Comparison of ENCODE assay signal across 10 cellular contexts in genomic region chr2:211093743-211094303, GRCh38.
DNase-seq lines count a peak whose midpoint lies in the region; ATAC-seq and TF ChIP-seq lines count a peak whose summit lies in the region.
"Had no signal": no experiment of that assay in that cellular context is flagged by ENCODE, and none has a peak within 500 bp of the region (broad histone marks: within the 10 kb centered on the region; RNA-seq: fewer than 3 reads in every experiment).

No MANE protein-coding gene starts in this region.

- peaks cover 2% of the 10 kb centered on the region for H3K36me3 Mint-ChIP-seq in progenitor cell of endocrine pancreas (ENCODE audit: insufficient read depth)

- no peaks in the 10 kb centered on the region for H3K4me1 ChIP-seq in body of pancreas
- H3K4me1 ChIP-seq: BLaER1 had no signal

- TF ChIP-seq POLR2A in body of pancreas (IDR thresholded peaks at IDR 0.05), result no peak

- peak; percentile 74 for ATAC-seq in HG03342 (IDR thresholded peaks at IDR 0.05; ENCODE audit: unreplicated experiment)
- peak; percentile 21 for ATAC-seq in body of pancreas
- no peak for ATAC-seq in GM19324 (IDR thresholded peaks at IDR 0.05; ENCODE audit: low FRiP score, unreplicated experiment)
- ATAC-seq in HG03432 (IDR thresholded peaks at IDR 0.05; ENCODE audit: unreplicated experiment), result no peak

- H3K4me3 Mint-ChIP-seq in progenitor cell of endocrine pancreas (ENCODE audit: low read depth), result no peak overlapping the region

- H3K9me3 ChIP-seq in body of pancreas, result peaks cover 0 to 6% (median 0%) of the 10 kb centered on the region in 3 donors

- WGBS in body of pancreas, 2 donors, result 85 to 89% methylated on average over 3 of the region's 3 CpGs

- TF ChIP-seq CTCF in body of pancreas (IDR thresholded peaks at IDR 0.05) (peak in 6 of 7 experiments; percentile 31 to 53 (median 48)), progenitor cell of endocrine pancreas (IDR thresholded peaks at IDR 0.05; ENCODE audit: unreplicated experiment) (peak; percentile 57)

- no peak overlapping the region for H3K27ac Mint-ChIP-seq in progenitor cell of endocrine pancreas

- H3K4me1 Mint-ChIP-seq in progenitor cell of endocrine pancreas (ENCODE audit: low read depth), result no peaks in the 10 kb centered on the region

- H3K4me3 ChIP-seq in body of pancreas, result no peak overlapping the region
- H3K4me3 ChIP-seq: BLaER1 had no signal

- intact Hi-C loops in body of pancreas (cut with DNase I), result no loop called here

- H3K27me3 ChIP-seq in body of pancreas, result no peaks in the 10 kb centered on the region
- H3K27me3 ChIP-seq: BLaER1 had no signal

- H3K36me3 ChIP-seq in body of pancreas (replicated peaks in 1 of 2; ENCODE audit: insufficient read depth in 1 of 2, low read depth in 2 of 2), result no peaks in the 10 kb centered on the region
- H3K36me3 ChIP-seq: BLaER1 had no signal

- no peaks in the 10 kb centered on the region for H3K27me3 Mint-ChIP-seq in progenitor cell of endocrine pancreas

- H3K9me3 Mint-ChIP-seq in progenitor cell of endocrine pancreas (ENCODE audit: low read depth), result peaks cover 12% of the 10 kb centered on the region

- no peak overlapping the region for H3K27ac ChIP-seq in body of pancreas
- H3K27ac ChIP-seq: BLaER1 had no signal

- DNase-seq in NCI-H2227 (lab: John Stamatoyannopoulos, UW; ENCODE audit: unreplicated experiment) (peak; percentile 5), NCI-H2227 treated with DMSO at 0.1 percent for 48 hours (lab: John Stamatoyannopoulos, UW) (no peak), body of pancreas (peak in 2 of 4 donors; percentile 11), progenitor cell of endocrine pancreas (ENCODE audit: low spot score, unreplicated experiment) (no peak)
- no peak for DNase-seq in activated T-cell treated with anti-CD3 and anti-CD28 coated beads, Interleukin-2, amount 50 U/mL, for 48 hours
- DNase-seq: activated effector memory CD4-positive, alpha-beta T cell treated with anti-CD3 and anti-CD28 coated beads, Interleukin-2, amount 50 U/mL, for 16 hours had no signal

Comparison
In these comparisons a context has a peak if more than half of its experiments do, and no peak if none do; other contexts are left out.
1. ATAC-seq: peak in HG03342 (single experiment) and body of pancreas (single experiment); none in GM19324 (single experiment) and HG03432 (single experiment).